ENCODE assay signal across 19 cellular contexts in the genomic region with DNA sequence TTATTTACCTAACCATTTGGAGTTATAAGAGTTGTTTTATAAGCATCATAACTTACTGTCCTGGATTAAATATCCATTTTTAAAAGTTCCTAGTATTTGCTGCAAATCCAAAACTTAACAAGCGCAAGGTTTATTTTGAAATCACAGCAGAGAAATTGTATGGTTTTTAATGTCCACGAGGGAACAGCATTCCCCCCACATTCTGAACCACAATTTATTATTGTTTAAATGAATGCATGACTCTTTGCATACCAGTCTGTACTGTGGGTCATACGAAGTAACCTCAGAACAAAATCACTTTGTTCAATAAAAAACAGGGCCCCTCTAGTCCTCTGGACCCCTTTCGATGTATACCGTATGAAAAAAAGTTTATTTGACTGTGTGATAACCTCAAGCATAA.
"Had no signal": no experiment of that assay in that cellular context is flagged by ENCODE, and none has a peak within 500 bp of the region (broad histone marks: within the 10 kb centered on the region; RNA-seq: fewer than 3 reads in every experiment).

No MANE protein-coding gene starts in this region.

- DNase-seq: dermis blood vessel endothelial cell; endodermal cell; foreskin fibroblast; left colon; left ventricle myocardium superior; mesendoderm; naive thymus-derived CD4-positive, alpha-beta T cell; psoas muscle; retina; right lobe of liver; spleen; stimulated activated CD4-positive, alpha-beta T cell treated with anti-CD3 and anti-CD28 coated beads, Interleukin-15, amount 100 ng/mL, for 24 hours; stimulated activated CD4-positive, alpha-beta T cell treated with anti-CD3 and anti-CD28 coated beads, Interleukin-1b, Interleukin-23, amount 100 ng/mL, for 48 hours; stimulated activated CD4-positive, alpha-beta T cell treated with anti-CD3 and anti-CD28 coated beads, Interleukin-4, amount 100 ng/mL, for 24 hours had no signal

- FAIRE-seq: colon had no signal

- H3K27me3 ChIP-seq: hepatocyte, neutrophil, right lobe of liver, spleen, tibial nerve had no signal

- H3K4me3 ChIP-seq: hepatocyte, psoas muscle, right lobe of liver, spleen, tibial nerve had no signal

- H3K36me3 ChIP-seq: neutrophil, right lobe of liver, spleen, tibial nerve had no signal

- ATAC-seq: left colon; left ventricle myocardium superior; naive thymus-derived CD4-positive, alpha-beta T cell; psoas muscle; right lobe of liver; stimulated activated memory B cell treated with anti-CD40 and anti-IgM and Interleukin-4, amounts not matched to agents 10 μg/mL and 1 μg/mL and 100 μg/mL, for 72 hours had no signal

- H3K4me1 ChIP-seq: psoas muscle, right lobe of liver had no signal

- H3K9me3 ChIP-seq: neutrophil, psoas muscle, right lobe of liver, spleen, tibial nerve had no signal

- H3K27ac ChIP-seq: hepatocyte, neutrophil, psoas muscle, right lobe of liver, spleen, tibial nerve had no signal
